In the genomic region with DNA sequence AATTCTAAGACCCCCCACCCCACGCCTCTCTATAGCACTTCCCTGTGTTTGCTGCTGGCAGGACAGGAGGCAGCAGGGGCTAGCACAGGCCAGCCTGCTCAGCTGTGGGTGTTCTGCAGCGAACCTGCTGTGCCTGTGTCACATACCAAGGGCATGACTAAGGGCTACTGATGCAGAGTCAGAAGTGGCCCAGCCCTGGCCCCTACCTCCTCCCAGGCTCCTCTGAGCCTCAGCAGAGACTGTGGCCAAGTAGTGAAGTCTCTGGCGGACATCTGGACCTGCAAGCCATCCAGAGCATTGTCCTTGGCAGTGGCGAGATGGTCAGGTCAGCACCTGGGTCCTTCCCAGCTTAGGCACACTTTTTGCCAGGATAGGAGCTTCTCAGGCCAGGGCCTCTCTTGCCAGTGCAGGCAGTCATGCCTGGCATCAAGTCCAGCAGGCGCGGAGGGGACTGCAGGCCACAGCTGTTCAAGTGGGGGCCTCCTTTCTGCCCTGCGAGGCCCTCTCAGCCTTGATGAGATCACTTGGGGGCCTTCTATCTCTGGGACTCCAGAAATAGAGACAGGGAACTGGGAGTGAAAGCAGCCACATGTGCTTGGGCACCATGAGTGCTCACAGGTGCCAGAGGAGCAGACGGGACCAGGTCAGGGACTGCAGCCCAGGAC, we compare ENCODE assay signal across 10 cellular contexts.
DNase-seq lines count a peak whose midpoint lies in the region; ATAC-seq, FAIRE-seq and TF ChIP-seq lines count a peak whose summit lies in the region.
"Had no signal": no experiment of that assay in that cellular context is flagged by ENCODE, and none has a peak within 500 bp of the region (broad histone marks: within the 10 kb centered on the region; RNA-seq: fewer than 3 reads in every experiment).

No MANE protein-coding gene starts in this region.

- TF ChIP-seq POLR2A in HepG2 (IDR thresholded peaks at IDR 0.05; ENCODE audit: insufficient read depth in 1 of 2, low read depth in 2 of 2, low read length in 2 of 2) = no peak

- ATAC-seq in HepG2 (peak; percentile 34; the same call in 1 of the 3 replicates), GM21528 (IDR thresholded peaks at IDR 0.05; ENCODE audit: low FRiP score, unreplicated experiment) (no peak)

- intact Hi-C loops in HepG2 (cut with micrococcal nuclease; ENCODE audit: unreplicated experiment) = no loop called here

- TF ChIP-seq CTCF in AG10803 (conservative IDR thresholded peaks at IDR 0.05; ENCODE audit: low read length) (no peak), cardiac fibroblast (IDR thresholded peaks at IDR 0.05; ENCODE audit: low read depth, low read length) (no peak), HepG2 (CRISPR knock-in tag; IDR thresholded peaks at IDR 0.05) (no peak)

- TF ChIP-seq EP300 in HepG2 (IDR thresholded peaks at IDR 0.05; ENCODE audit: low read depth in 2 of 2, low read length in 2 of 2) (no peak), HepG2 (CRISPR knock-in tag; IDR thresholded peaks at IDR 0.05; ENCODE audit: borderline replicate concordance) (no peak)

- no peak overlapping the region for H3K27ac ChIP-seq in HepG2 (ENCODE audit: extremely low read length, insufficient read depth, low read length)
- H3K27ac ChIP-seq: tibial artery had no signal

- H3K4me2 ChIP-seq in HepG2 (ENCODE audit: low read depth, low read length) = no peak overlapping the region

- DNase-seq in AG10803 (ENCODE audit: low read depth) (peak; percentile 45), HTR-8/SVneo (ENCODE audit: insufficient read length, low spot score) (peak; percentile 40), cardiac fibroblast (ENCODE audit: low read depth in 2 of 2) (peak; percentile 7 to 48), HepG2 (ENCODE audit: low spot score) (no peak), NCI-H2227 (lab: John Stamatoyannopoulos, UW; ENCODE audit: unreplicated experiment) (no peak), OCI-M2 (lab: John Stamatoyannopoulos, UW; ENCODE audit: unreplicated experiment) (no peak), NCI-H187 treated with DMSO at 0.1 percent for 48 hours (lab: John Stamatoyannopoulos, UW) (no peak)
- DNase-seq: NCI-H345 had no signal

- no peaks in the 10 kb centered on the region for H3K4me1 ChIP-seq in HepG2 (ENCODE audit: insufficient read depth, low read length)
- H3K4me1 ChIP-seq: tibial artery had no signal

- BruUV-seq in HepG2 (replicated peaks; lab: Mats Ljungman, UMichigan) = no TSS peak

- no peak overlapping the region for H2AFZ ChIP-seq in HepG2 (ENCODE audit: low read length)

- no peaks in the 10 kb centered on the region for H3K36me3 ChIP-seq in HepG2 (replicated peaks in 1 of 2; ENCODE audit: control insufficient read depth in 1 of 2, insufficient read depth in 2 of 2, low read length in 2 of 2)
- H3K36me3 ChIP-seq: tibial artery had no signal

- CTCF ChIA-PET in HepG2 (lab: Yijun Ruan, JAX; ENCODE audit: low intra/inter-chr PET ratio, low total read pairs) = no interaction called here

- WGBS in HepG2 (ENCODE audit: low lambda C conversion rate) = no CpG with 5 or more reads among the region's 8 CpGs

- H3K4me3 ChIP-seq in AG10803 (ENCODE audit: low read length) (no peak overlapping the region), cardiac fibroblast (replicated peaks in 1 of 2; ENCODE audit: low read depth in 2 of 2, low read length in 2 of 2) (no peak overlapping the region), HepG2 (replicated peaks in 1 of 3; ENCODE audit: insufficient read depth in 1 of 3, low read depth in 2 of 3, low read length in 3 of 3) (no peak overlapping the region)
- H3K4me3 ChIP-seq: tibial artery had no signal

- H3K9me3 ChIP-seq in HepG2 (ENCODE audit: low read length) = no peaks in the 10 kb centered on the region
- H3K9me3 ChIP-seq: tibial artery had no signal

- no peak overlapping the region for H3K9ac ChIP-seq in HepG2 (ENCODE audit: insufficient read depth, low read depth, low read length)

- no peak for TF ChIP-seq RAD21 in HepG2 (CRISPR knock-in tag; IDR thresholded peaks at IDR 0.05)

- H3K79me2 ChIP-seq in HepG2 (ENCODE audit: insufficient read depth, low read length) = no peaks in the 10 kb centered on the region

- POLR2A ChIA-PET in HepG2 (lab: Yijun Ruan, JAX) = no interaction called here

- FAIRE-seq in HTR-8/SVneo (lab: Jason Lieb, UNC) (peak; percentile 96), HepG2 (lab: Jason Lieb, UNC) (no peak)

- no peaks in the 10 kb centered on the region for H4K20me1 ChIP-seq in HepG2 (ENCODE audit: insufficient read depth, low read length)

- in situ Hi-C loops in HepG2 (cut with HindIII; ENCODE audit: extremely low pct_ligation_motif_present, low pct_unique_long_range_greater_than_20kb) = no loop called here

- H3K27me3 ChIP-seq in HepG2 (ENCODE audit: control insufficient read depth in 1 of 2, insufficient read depth in 2 of 2, low read length in 2 of 2) = peaks cover 1 to 6% of the 10 kb centered on the region in 2 experiments; a peak in 4 of 5 replicates
- H3K27me3 ChIP-seq: tibial artery had no signal

TF ChIP-seq in HepG2, 621 proteins besides CTCF, POLR2A, EP300 and RAD21:
- TF ChIP-seq FOSL2 (CRISPR knock-in tag; IDR thresholded peaks at IDR 0.05) (no peak), NPAS2 (CRISPR knock-in tag; IDR thresholded peaks at IDR 0.05; ENCODE audit: borderline replicate concordance) (no peak), SP140L (CRISPR knock-in tag; IDR thresholded peaks at IDR 0.05; ENCODE audit: borderline replicate concordance) (no peak), ZNF296 (CRISPR knock-in tag; conservative IDR thresholded peaks at IDR 0.05) (no peak), ARNT2 (CRISPR knock-in tag; IDR thresholded peaks at IDR 0.05; ENCODE audit: low read depth) (no peak), ZNF24 (IDR thresholded peaks at IDR 0.05) (no peak), ZNF7 (CRISPR knock-in tag; IDR thresholded peaks at IDR 0.05) (no peak), HNRNPL (IDR thresholded peaks at IDR 0.05; ENCODE audit: low read depth, low read length) (no peak), U2AF1 (optimal IDR thresholded peaks at IDR 0.05; ENCODE audit: low read depth, low read length) (no peak), KDM5A (IDR thresholded peaks at IDR 0.05; ENCODE audit: borderline replicate concordance, low read length) (no peak), NFE2 (CRISPR knock-in tag; IDR thresholded peaks at IDR 0.05) (no peak), KDM6A (CRISPR knock-in tag; IDR thresholded peaks at IDR 0.05; ENCODE audit: low read depth) (no peak), CAMTA2 (CRISPR knock-in tag; IDR thresholded peaks at IDR 0.05; ENCODE audit: borderline replicate concordance) (no peak), SALL1 (CRISPR knock-in tag; IDR thresholded peaks at IDR 0.05) (no peak), HOXA7 (CRISPR knock-in tag; IDR thresholded peaks at IDR 0.05) (no peak), SETDB1 (CRISPR knock-in tag; IDR thresholded peaks at IDR 0.05; ENCODE audit: borderline replicate concordance) (no peak)
- TF ChIP-seq, protein P1, sequence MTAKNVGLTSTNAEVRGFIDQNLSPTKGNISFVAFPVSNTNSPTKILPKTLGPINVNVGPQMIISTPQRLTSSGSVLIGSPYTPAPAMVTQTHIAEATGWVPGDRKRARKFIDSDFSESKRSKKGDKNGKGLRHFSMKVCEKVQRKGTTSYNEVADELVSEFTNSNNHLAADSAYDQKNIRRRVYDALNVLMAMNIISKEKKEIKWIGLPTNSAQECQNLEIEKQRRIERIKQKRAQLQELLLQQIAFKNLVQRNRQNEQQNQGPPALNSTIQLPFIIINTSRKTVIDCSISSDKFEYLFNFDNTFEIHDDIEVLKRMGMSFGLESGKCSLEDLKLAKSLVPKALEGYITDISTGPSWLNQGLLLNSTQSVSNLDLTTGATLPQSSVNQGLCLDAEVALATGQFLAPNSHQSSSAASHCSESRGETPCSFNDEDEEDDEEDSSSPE (CRISPR knock-in tag; IDR thresholded peaks at IDR 0.05) = no peak

Comparison
In these comparisons a context has a peak if more than half of its experiments do, and no peak if none do; other contexts are left out.
1. DNase-seq: peak in AG10803 (single experiment), HTR-8/SVneo (single experiment) and cardiac fibroblast (2 of 2); none in HepG2 (single experiment), NCI-H2227 (single experiment), OCI-M2 (single experiment) and NCI-H187 treated with DMSO at 0.1 percent for 48 hours (single experiment).